Comparison of ENCODE assay signal across 15 cellular contexts in genomic region chr17:16662936-16663335, GRCh38.
"Had no signal": no experiment of that assay in that cellular context is flagged by ENCODE, and none has a peak within 500 bp of the region (broad histone marks: within the 10 kb centered on the region; RNA-seq: fewer than 3 reads in every experiment).

No MANE protein-coding gene starts in this region.

- DNase-seq: activated naive CD4-positive, alpha-beta T cell treated with Interleukin-2 at 50 U/mL for 16 hours; aorta; effector memory CD4-positive, alpha-beta T cell; kidney; left ventricle myocardium superior; mesenchymal stem cell; naive thymus-derived CD8-positive, alpha-beta T cell; stimulated activated CD4-positive, alpha-beta T cell treated with anti-CD3 and anti-CD28 coated beads, Interleukin-4, amount 100 ng/mL, for 1 hour; stimulated activated naive B cell treated with anti-CD40 and anti-IgM and Interleukin-4, amounts not matched to agents 10 μg/mL and 1 μg/mL and 100 μg/mL, for 72 hours had no signal

- H3K27ac Mint-ChIP-seq: activated T-helper 17 cell treated with anti-CD3 and anti-CD28 coated beads, Interleukin-2, amount 50 U/mL, for 72 hours; dendritic cell treated with granulocyte-macrophage colony-stimulating factor and Interleukin-4, amounts not matched to agents 40 ng/mL and 50 ng/mL, for 4 days; stimulated activated naive B cell treated with anti-CD40 and anti-IgM and Interleukin-4, amounts not matched to agents 10 μg/mL and 1 μg/mL and 100 μg/mL, for 72 hours had no signal

- H3K36me3 ChIP-seq: breast epithelium, tibial nerve, vagina had no signal

- ATAC-seq: activated CD4-positive, CD25-positive, alpha-beta regulatory T cell treated with anti-CD3 and anti-CD28 coated beads, Interleukin-2, amount 50 U/mL, for 24 hours; activated T-helper 17 cell treated with anti-CD3 and anti-CD28 coated beads, Interleukin-2, amount 50 U/mL, for 72 hours; left ventricle myocardium superior; naive thymus-derived CD8-positive, alpha-beta T cell; stimulated activated naive B cell treated with anti-CD40 and anti-IgM and Interleukin-4, amounts not matched to agents 10 μg/mL and 1 μg/mL and 100 μg/mL, for 72 hours had no signal

- H3K27me3 ChIP-seq: breast epithelium, vagina had no signal

- H3K9me3 Mint-ChIP-seq: activated T-helper 17 cell treated with anti-CD3 and anti-CD28 coated beads, Interleukin-2, amount 50 U/mL, for 72 hours had no signal

- H3K36me3 Mint-ChIP-seq: naive thymus-derived CD8-positive, alpha-beta T cell; stimulated activated naive B cell treated with anti-CD40 and anti-IgM and Interleukin-4, amounts not matched to agents 10 μg/mL and 1 μg/mL and 100 μg/mL, for 72 hours had no signal

- H3K9me3 ChIP-seq: breast epithelium, tibial nerve, vagina had no signal

- H3K4me1 ChIP-seq: breast epithelium had no signal

- H3K4me1 Mint-ChIP-seq: activated T-helper 17 cell treated with anti-CD3 and anti-CD28 coated beads, Interleukin-2, amount 50 U/mL, for 72 hours had no signal

- H3K27ac ChIP-seq: breast epithelium, tibial nerve, vagina had no signal

- FAIRE-seq: kidney had no signal

- H3K4me3 ChIP-seq: breast epithelium, tibial nerve, vagina had no signal

- H3K4me3 Mint-ChIP-seq: activated T-helper 17 cell treated with anti-CD3 and anti-CD28 coated beads, Interleukin-2, amount 50 U/mL, for 72 hours; dendritic cell treated with granulocyte-macrophage colony-stimulating factor and Interleukin-4, amounts not matched to agents 40 ng/mL and 50 ng/mL, for 4 days; naive thymus-derived CD8-positive, alpha-beta T cell; stimulated activated naive B cell treated with anti-CD40 and anti-IgM and Interleukin-4, amounts not matched to agents 10 μg/mL and 1 μg/mL and 100 μg/mL, for 72 hours had no signal
